ENCODE assay signal across 23 cellular contexts in genomic region chr16:71903608-71904007, GRCh38. TPM values are rescaled to one million over a fixed set of nuclear protein-coding genes. Genes with fewer than 3 reads are reported as not detected.
DNase-seq lines count a peak whose midpoint lies in the region; ATAC-seq lines count a peak whose summit lies in the region.
"Had no signal": no experiment of that assay in that cellular context is flagged by ENCODE, and none has a peak within 500 bp of the region (broad histone marks: within the 10 kb centered on the region; RNA-seq: fewer than 3 reads in every experiment).

No MANE protein-coding gene starts in this region.

- no peak for DNase-seq in activated naive CD4-positive, alpha-beta T cell treated with anti-CD3 and anti-CD28 coated beads for 36 hours
- no peak for DNase-seq in activated naive CD4-positive, alpha-beta T cell treated with anti-CD3 and anti-CD28 coated beads, Interleukin-2, amount 50 U/mL, for 16 hours
- no peak for DNase-seq in T-helper 17 cell
- DNase-seq in left ventricle myocardium superior = no peak
- DNase-seq in stimulated activated naive B cell treated with anti-CD40 and anti-IgM and Interleukin-4, amounts not matched to agents 10 μg/mL and 1 μg/mL and 100 μg/mL, for 72 hours = no peak
- DNase-seq in SJCRH30 = no peak
- no peak for DNase-seq in ACHN
- DNase-seq: activated gamma-delta T cell; C1 segment of cervical spinal cord; central memory CD4-positive, alpha-beta T cell; erythroblast; foreskin keratinocyte; GOT3; hypothalamus; islet precursor cell; lower lobe of right lung; NCI-H187 treated with DMSO at 0.1 percent for 48 hours; NCI-H226; occipital lobe; stimulated activated CD4-positive, alpha-beta T cell treated with anti-CD3 and anti-CD28 coated beads, Interleukin-15, amount 100 ng/mL, for 24 hours; testis had no signal

- no peaks in the 10 kb centered on the region for H3K27me3 ChIP-seq in SJCRH30
- H3K27me3 ChIP-seq: foreskin keratinocyte, testis had no signal

- peaks cover 3% of the 10 kb centered on the region; the same call in 1 of the 2 replicates for H3K36me3 ChIP-seq in SJCRH30
- H3K36me3 ChIP-seq: lower lobe of right lung had no signal

- H3K36me3 Mint-ChIP-seq in activated naive CD4-positive, alpha-beta T cell treated with anti-CD3 and anti-CD28 coated beads for 36 hours (ENCODE audit: low read depth) = peaks cover 12% of the 10 kb centered on the region
- no peaks in the 10 kb centered on the region for H3K36me3 Mint-ChIP-seq in T-helper 17 cell (ENCODE audit: low read depth)
- peaks cover 23 to 54% of the 10 kb centered on the region in 2 donors for H3K36me3 Mint-ChIP-seq in stimulated activated naive B cell treated with anti-CD40 and anti-IgM and Interleukin-4, amounts not matched to agents 10 μg/mL and 1 μg/mL and 100 μg/mL, for 72 hours

- H3K9me3 Mint-ChIP-seq in activated naive CD4-positive, alpha-beta T cell treated with anti-CD3 and anti-CD28 coated beads for 36 hours = no peaks in the 10 kb centered on the region
- no peaks in the 10 kb centered on the region for H3K9me3 Mint-ChIP-seq in stimulated activated naive B cell treated with anti-CD40 and anti-IgM and Interleukin-4, amounts not matched to agents 10 μg/mL and 1 μg/mL and 100 μg/mL, for 72 hours

- H3K4me3 ChIP-seq in SJCRH30 = no peak overlapping the region
- H3K4me3 ChIP-seq: lower lobe of right lung, testis had no signal

- CTCF ChIA-PET in activated naive CD4-positive, alpha-beta T cell treated with anti-CD3 and anti-CD28 coated beads for 36 hours (lab: Charles Lee) = interaction anchor here (0.6 to 1.3 kb wide), 2 partner anchors 19 to 58 kb away, joined by 3 read pairs; no protein-coding TSS in a partner anchor

- in situ Hi-C loops in ACHN (cut with HindIII; ENCODE audit: low pct_ligation_motif_present, low pct_unique_long_range_greater_than_20kb, low sequenced_read_pairs) = no loop called here

- no peaks in the 10 kb centered on the region for H3K27me3 Mint-ChIP-seq in activated naive CD4-positive, alpha-beta T cell treated with anti-CD3 and anti-CD28 coated beads for 36 hours (ENCODE audit: low read depth)
- H3K27me3 Mint-ChIP-seq in T-helper 17 cell = no peaks in the 10 kb centered on the region
- no peaks in the 10 kb centered on the region for H3K27me3 Mint-ChIP-seq in stimulated activated naive B cell treated with anti-CD40 and anti-IgM and Interleukin-4, amounts not matched to agents 10 μg/mL and 1 μg/mL and 100 μg/mL, for 72 hours

- H3K27ac Mint-ChIP-seq in activated naive CD4-positive, alpha-beta T cell treated with anti-CD3 and anti-CD28 coated beads for 36 hours = peak overlapping the region; percentile 25
- H3K27ac Mint-ChIP-seq in T-helper 17 cell = peak overlapping the region; percentile 93
- H3K27ac Mint-ChIP-seq in stimulated activated naive B cell treated with anti-CD40 and anti-IgM and Interleukin-4, amounts not matched to agents 10 μg/mL and 1 μg/mL and 100 μg/mL, for 72 hours = peak overlapping the region; percentile 38

- H3K4me1 ChIP-seq in SJCRH30 = no peaks in the 10 kb centered on the region

- no peak overlapping the region for H3K27ac ChIP-seq in SJCRH30
- H3K27ac ChIP-seq: foreskin keratinocyte, KMS-11, lower lobe of right lung had no signal

- intact Hi-C loops in activated naive CD4-positive, alpha-beta T cell treated with anti-CD3 and anti-CD28 coated beads for 36 hours (cut with micrococcal nuclease) = no loop called here
- intact Hi-C loops in left ventricle myocardium superior (cut with micrococcal nuclease) = no loop called here

- peaks cover 79% of the 10 kb centered on the region for H3K4me1 Mint-ChIP-seq in activated naive CD4-positive, alpha-beta T cell treated with anti-CD3 and anti-CD28 coated beads for 36 hours (ENCODE audit: low read depth)
- peaks cover 49% of the 10 kb centered on the region for H3K4me1 Mint-ChIP-seq in T-helper 17 cell
- peaks cover 19 to 60% of the 10 kb centered on the region in 2 donors for H3K4me1 Mint-ChIP-seq in stimulated activated naive B cell treated with anti-CD40 and anti-IgM and Interleukin-4, amounts not matched to agents 10 μg/mL and 1 μg/mL and 100 μg/mL, for 72 hours

- H3K9me3 ChIP-seq in T-helper 17 cell (ENCODE audit: control insufficient read depth, low read length, poor library complexity, severe bottlenecking) = no peaks in the 10 kb centered on the region
- H3K9me3 ChIP-seq in SJCRH30 (replicated peaks) = no peaks in the 10 kb centered on the region
- H3K9me3 ChIP-seq: lower lobe of right lung, testis had no signal

- H3K4me3 Mint-ChIP-seq in activated naive CD4-positive, alpha-beta T cell treated with anti-CD3 and anti-CD28 coated beads for 36 hours = no peak overlapping the region
- H3K4me3 Mint-ChIP-seq in T-helper 17 cell = peak overlapping the region; percentile 50
- H3K4me3 Mint-ChIP-seq in stimulated activated naive B cell treated with anti-CD40 and anti-IgM and Interleukin-4, amounts not matched to agents 10 μg/mL and 1 μg/mL and 100 μg/mL, for 72 hours = no peak overlapping the region

- no peak for ATAC-seq in T-helper 17 cell
- peak; percentile 68 for ATAC-seq in left ventricle myocardium superior
- no peak for ATAC-seq in stimulated activated naive B cell treated with anti-CD40 and anti-IgM and Interleukin-4, amounts not matched to agents 10 μg/mL and 1 μg/mL and 100 μg/mL, for 72 hours (replicated peaks)
- ATAC-seq in GM21529 (IDR thresholded peaks at IDR 0.05; ENCODE audit: unreplicated experiment) = no peak
- ATAC-seq: foreskin keratinocyte, lower lobe of right lung had no signal

RNA-seq across cellular contexts. Expression of gene IST1, which starts 8.3 kb away (rescaled TPM):
- total RNA-seq in activated naive CD4-positive, alpha-beta T cell treated with anti-CD3 and anti-CD28 coated beads for 36 hours = 100 to 1,000 TPM; 196 to 203 TPM
- total RNA-seq in T-helper 17 cell (100 to 1,000 TPM; 262 to 283 TPM), left ventricle myocardium superior (110 TPM)
- total RNA-seq in SJCRH30 (2014; rRNA removed; shearing (Covaris generic)) = 179 and 184 TPM in 2 replicates

RNA-seq across cellular contexts. Expression of gene ZNF821, which starts 19.6 kb away (rescaled TPM):
- 1 to 10 TPM; 5.9 TPM for total RNA-seq in activated naive CD4-positive, alpha-beta T cell treated with anti-CD3 and anti-CD28 coated beads for 36 hours
- total RNA-seq in T-helper 17 cell (10 to 100 TPM; 12.2 to 14.1 TPM), left ventricle myocardium superior (3.2 TPM)
- 6.0 and 7.5 TPM in 2 replicates for total RNA-seq in SJCRH30 (2014; rRNA removed; shearing (Covaris generic))

RNA-seq across cellular contexts. Expression of gene ATXN1L, which starts 57.8 kb away (rescaled TPM):
- total RNA-seq in activated naive CD4-positive, alpha-beta T cell treated with anti-CD3 and anti-CD28 coated beads for 36 hours = 10 to 100 TPM; 11.3 to 11.9 TPM
- 10 to 100 TPM; 39.9 to 46.3 TPM for total RNA-seq in T-helper 17 cell
- total RNA-seq in left ventricle myocardium superior = 14.4 TPM
- 13.9 and 15.3 TPM in 2 replicates for total RNA-seq in SJCRH30 (2014; rRNA removed; shearing (Covaris generic))

Comparison
In these comparisons a context has a peak if more than half of its experiments do, and no peak if none do; other contexts are left out.
1. H3K27ac Mint-ChIP-seq: peak in every context shown above with its lines; median percentile 93 in T-helper 17 cell; 38 in stimulated activated naive B cell treated with anti-CD40 and anti-IgM and Interleukin-4, amounts not matched to agents 10 μg/mL and 1 μg/mL and 100 μg/mL, for 72 hours; 25 in activated naive CD4-positive, alpha-beta T cell treated with anti-CD3 and anti-CD28 coated beads for 36 hours.